1 cellular context compared by ENCODE assay signal in genomic region chr5:131265318-131265803, GRCh38.
TF ChIP-seq lines count a peak whose summit lies in the region.

No MANE protein-coding gene starts in this region.

TF ChIP-seq in K562, 482 proteins besides CTCF, POLR2A, EP300 and RAD21 (continued from another document):
- TF ChIP-seq, protein P1, sequence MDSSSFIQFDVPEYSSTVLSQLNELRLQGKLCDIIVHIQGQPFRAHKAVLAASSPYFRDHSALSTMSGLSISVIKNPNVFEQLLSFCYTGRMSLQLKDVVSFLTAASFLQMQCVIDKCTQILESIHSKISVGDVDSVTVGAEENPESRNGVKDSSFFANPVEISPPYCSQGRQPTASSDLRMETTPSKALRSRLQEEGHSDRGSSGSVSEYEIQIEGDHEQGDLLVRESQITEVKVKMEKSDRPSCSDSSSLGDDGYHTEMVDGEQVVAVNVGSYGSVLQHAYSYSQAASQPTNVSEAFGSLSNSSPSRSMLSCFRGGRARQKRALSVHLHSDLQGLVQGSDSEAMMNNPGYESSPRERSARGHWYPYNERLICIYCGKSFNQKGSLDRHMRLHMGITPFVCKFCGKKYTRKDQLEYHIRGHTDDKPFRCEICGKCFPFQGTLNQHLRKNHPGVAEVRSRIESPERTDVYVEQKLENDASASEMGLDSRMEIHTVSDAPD (CRISPR knock-in tag; IDR thresholded peaks at IDR 0.05), result no peak
- TF ChIP-seq, protein P2, sequence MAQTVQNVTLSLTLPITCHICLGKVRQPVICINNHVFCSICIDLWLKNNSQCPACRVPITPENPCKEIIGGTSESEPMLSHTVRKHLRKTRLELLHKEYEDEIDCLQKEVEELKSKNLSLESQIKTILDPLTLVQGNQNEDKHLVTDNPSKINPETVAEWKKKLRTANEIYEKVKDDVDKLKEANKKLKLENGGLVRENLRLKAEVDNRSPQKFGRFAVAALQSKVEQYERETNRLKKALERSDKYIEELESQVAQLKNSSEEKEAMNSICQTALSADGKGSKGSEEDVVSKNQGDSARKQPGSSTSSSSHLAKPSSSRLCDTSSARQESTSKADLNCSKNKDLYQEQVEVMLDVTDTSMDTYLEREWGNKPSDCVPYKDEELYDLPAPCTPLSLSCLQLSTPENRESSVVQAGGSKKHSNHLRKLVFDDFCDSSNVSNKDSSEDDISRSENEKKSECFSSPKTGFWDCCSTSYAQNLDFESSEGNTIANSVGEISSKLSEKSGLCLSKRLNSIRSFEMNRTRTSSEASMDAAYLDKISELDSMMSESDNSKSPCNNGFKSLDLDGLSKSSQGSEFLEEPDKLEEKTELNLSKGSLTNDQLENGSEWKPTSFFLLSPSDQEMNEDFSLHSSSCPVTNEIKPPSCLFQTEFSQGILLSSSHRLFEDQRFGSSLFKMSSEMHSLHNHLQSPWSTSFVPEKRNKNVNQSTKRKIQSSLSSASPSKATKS (CRISPR knock-in tag; IDR thresholded peaks at IDR 0.05), result no peak
- TF ChIP-seq MAFK (IDR thresholded peaks at IDR 0.05; ENCODE audit: low read length) (no peak), FIP1L1 (IDR thresholded peaks at IDR 0.05; ENCODE audit: low read depth, low read length, poor library complexity, severe bottlenecking) (no peak), BCLAF1 (IDR thresholded peaks at IDR 0.05; ENCODE audit: borderline replicate concordance in 1 of 2, control insufficient read depth in 1 of 2, low read depth in 2 of 2, low read length in 1 of 2) (no peak), TRIM24 (IDR thresholded peaks at IDR 0.05) (no peak), MEIS2 (IDR thresholded peaks at IDR 0.05; ENCODE audit: partially characterized antibody) (no peak), SMARCA4 (IDR thresholded peaks at IDR 0.05) (peak; percentile 20; the same call in 1 of the 2 replicates), NFIX (CRISPR knock-in tag; IDR thresholded peaks at IDR 0.05; ENCODE audit: low read depth) (no peak), JUNB (CRISPR knock-in tag; conservative IDR thresholded peaks at IDR 0.05) (no peak), ZFP36 (IDR thresholded peaks at IDR 0.05; ENCODE audit: low read depth, low read length, partially characterized antibody) (no peak), ZNF707 (CRISPR knock-in tag; conservative IDR thresholded peaks at IDR 0.05) (no peak), YY1 (IDR thresholded peaks at IDR 0.05; ENCODE audit: borderline replicate concordance in 1 of 3, control insufficient read depth in 1 of 3, extremely low read depth in 1 of 3, insufficient read depth in 3 of 3, insufficient read length in 1 of 3, insufficient replicate concordance in 2 of 3, low read depth in 1 of 3, low read length in 2 of 3) (peak in 1 of 3 experiments; percentile 31), CEBPG (CRISPR knock-in tag; IDR thresholded peaks at IDR 0.05) (no peak), CEBPG (tag; conservative IDR thresholded peaks at IDR 0.05 in 1 of 2, IDR thresholded peaks at IDR 0.05 in 1 of 2) (peak; percentile 43 to 89)
- TF ChIP-seq, protein P3, sequence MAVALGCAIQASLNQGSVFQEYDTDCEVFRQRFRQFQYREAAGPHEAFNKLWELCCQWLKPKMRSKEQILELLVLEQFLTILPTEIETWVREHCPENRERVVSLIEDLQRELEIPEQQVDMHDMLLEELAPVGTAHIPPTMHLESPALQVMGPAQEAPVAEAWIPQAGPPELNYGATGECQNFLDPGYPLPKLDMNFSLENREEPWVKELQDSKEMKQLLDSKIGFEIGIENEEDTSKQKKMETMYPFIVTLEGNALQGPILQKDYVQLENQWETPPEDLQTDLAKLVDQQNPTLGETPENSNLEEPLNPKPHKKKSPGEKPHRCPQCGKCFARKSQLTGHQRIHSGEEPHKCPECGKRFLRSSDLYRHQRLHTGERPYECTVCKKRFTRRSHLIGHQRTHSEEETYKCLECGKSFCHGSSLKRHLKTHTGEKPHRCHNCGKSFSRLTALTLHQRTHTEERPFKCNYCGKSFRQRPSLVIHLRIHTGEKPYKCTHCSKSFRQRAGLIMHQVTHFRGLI (CRISPR knock-in tag; IDR thresholded peaks at IDR 0.05), result no peak
